Comparison of ENCODE assay signal across 10 cellular contexts in genomic region chr13:38180670-38181069, GRCh38.
DNase-seq lines count a peak whose midpoint lies in the region; ATAC-seq, FAIRE-seq and TF ChIP-seq lines count a peak whose summit lies in the region.
"Had no signal": no experiment of that assay in that cellular context is flagged by ENCODE, and none has a peak within 500 bp of the region (broad histone marks: within the 10 kb centered on the region; RNA-seq: fewer than 3 reads in every experiment).

No MANE protein-coding gene starts in this region.

- peak overlapping the region; percentile 13 for H3K4me3 ChIP-seq in AG10803 (ENCODE audit: low read length)
- H3K4me3 ChIP-seq: gastroesophageal sphincter had no signal

- H3K27me3 Mint-ChIP-seq in activated naive CD8-positive, alpha-beta T cell treated with anti-CD3 and anti-CD28 coated beads, Interleukin-2, amount 10 ng/mL, durations not matched to agents 7 days and 5 days: no peaks in the 10 kb centered on the region

- peak overlapping the region; percentile 56 for H3K4me3 Mint-ChIP-seq in activated naive CD8-positive, alpha-beta T cell treated with anti-CD3 and anti-CD28 coated beads, Interleukin-2, amount 10 ng/mL, durations not matched to agents 7 days and 5 days

- no peak for FAIRE-seq in D721Med (lab: Jason Lieb, UNC)

- POLR2A ChIA-PET in activated naive CD8-positive, alpha-beta T cell treated with anti-CD3 and anti-CD28 coated beads, Interleukin-2, amount 10 ng/mL, durations not matched to agents 7 days and 5 days (lab: Charles Lee): no interaction called here

- H3K27ac Mint-ChIP-seq in activated naive CD8-positive, alpha-beta T cell treated with anti-CD3 and anti-CD28 coated beads, Interleukin-2, amount 10 ng/mL, durations not matched to agents 7 days and 5 days: peak overlapping the region; percentile 74

- DNase-seq in AG10803 (ENCODE audit: low read depth) (peak; percentile 0), omental fat pad (ENCODE audit: low spot score) (no peak), D721Med (ENCODE audit: insufficient read length, low spot score) (no peak)
- DNase-seq in activated naive CD8-positive, alpha-beta T cell treated with anti-CD3 and anti-CD28 coated beads, Interleukin-2, amount 10 ng/mL, durations not matched to agents 7 days and 5 days: no peak
- no peak for DNase-seq in stimulated activated naive CD4-positive, alpha-beta T cell treated with Interleukin-2 at 50 U/mL for 16 hours (lab: John Stamatoyannopoulos, UW)
- no peak for DNase-seq in activated CD4-positive, CD25-positive, alpha-beta regulatory T cell (lab: John Stamatoyannopoulos, UW)
- DNase-seq: substantia nigra had no signal

- ATAC-seq in GM18873 (IDR thresholded peaks at IDR 0.05; ENCODE audit: low FRiP score, unreplicated experiment) (peak; percentile 60), HG03097 (IDR thresholded peaks at IDR 0.05; ENCODE audit: low FRiP score, unreplicated experiment) (peak; percentile 64), omental fat pad (ENCODE audit: low FRiP score) (no peak)
- peak; percentile 30 for ATAC-seq in activated naive CD8-positive, alpha-beta T cell treated with anti-CD3 and anti-CD28 coated beads, Interleukin-2, amount 10 ng/mL, durations not matched to agents 7 days and 5 days (ENCODE audit: low read depth)
- ATAC-seq: gastroesophageal sphincter had no signal

- peaks cover 2% of the 10 kb centered on the region for H3K36me3 Mint-ChIP-seq in activated naive CD8-positive, alpha-beta T cell treated with anti-CD3 and anti-CD28 coated beads, Interleukin-2, amount 10 ng/mL, durations not matched to agents 7 days and 5 days

- TF ChIP-seq CTCF in AG10803 (conservative IDR thresholded peaks at IDR 0.05; ENCODE audit: low read length) (no peak), omental fat pad (IDR thresholded peaks at IDR 0.05) (no peak), D721Med (IDR thresholded peaks at IDR 0.05; ENCODE audit: insufficient read depth, missing control alignments) (no peak)

- H3K9me3 Mint-ChIP-seq in activated naive CD8-positive, alpha-beta T cell treated with anti-CD3 and anti-CD28 coated beads, Interleukin-2, amount 10 ng/mL, durations not matched to agents 7 days and 5 days: no peaks in the 10 kb centered on the region

- H3K4me1 Mint-ChIP-seq in activated naive CD8-positive, alpha-beta T cell treated with anti-CD3 and anti-CD28 coated beads, Interleukin-2, amount 10 ng/mL, durations not matched to agents 7 days and 5 days: peaks cover 9% of the 10 kb centered on the region
